In genomic region chr2:69753659-69754350, GRCh38 we compare ENCODE assay signal across 1 cellular context.
TF ChIP-seq lines count a peak whose summit lies in the region.

No MANE protein-coding gene starts in this region.

TF ChIP-seq in K562, 482 proteins besides CTCF, POLR2A, EP300 and RAD21 (continued from another document):
- TF ChIP-seq ZNF507 (tag; conservative IDR thresholded peaks at IDR 0.05) (peak; percentile 68), MAFG (tag; conservative IDR thresholded peaks at IDR 0.05) (peak; percentile 34; the same call in 1 of the 2 replicates), TRIM28 (IDR thresholded peaks at IDR 0.05) (no peak), FOS (IDR thresholded peaks at IDR 0.05; ENCODE audit: extremely low read depth, insufficient read length) (no peak), RB1 (IDR thresholded peaks at IDR 0.05; ENCODE audit: low read depth) (no peak), MEIS2 (IDR thresholded peaks at IDR 0.05; ENCODE audit: partially characterized antibody) (no peak), ZNF316 (IDR thresholded peaks at IDR 0.05) (peak; percentile 65), RBM34 (IDR thresholded peaks at IDR 0.05; ENCODE audit: borderline replicate concordance, insufficient read depth, low read length) (no peak), CTBP1 (IDR thresholded peaks at IDR 0.05; ENCODE audit: borderline replicate concordance) (no peak), ELF2 (CRISPR knock-in tag; IDR thresholded peaks at IDR 0.05) (no peak), MAFK (IDR thresholded peaks at IDR 0.05; ENCODE audit: low read length) (peak; percentile 36), CCAR2 (IDR thresholded peaks at IDR 0.05; ENCODE audit: low read depth, low read length) (no peak), ZFP91 (CRISPR knock-in tag; IDR thresholded peaks at IDR 0.05) (no peak), ZBTB7A (IDR thresholded peaks at IDR 0.05; ENCODE audit: borderline replicate concordance, control insufficient read depth, low read depth, low read length) (no peak), LARP7 (IDR thresholded peaks at IDR 0.05) (no peak), VEZF1 (CRISPR knock-in tag; IDR thresholded peaks at IDR 0.05) (no peak), DMBX1 (CRISPR knock-in tag; IDR thresholded peaks at IDR 0.05; ENCODE audit: borderline replicate concordance) (no peak), ZFX (CRISPR knock-in tag; IDR thresholded peaks at IDR 0.05) (no peak), LEF1 (IDR thresholded peaks at IDR 0.05) (no peak), NFIC (IDR thresholded peaks at IDR 0.05) (no peak), TEAD1 (CRISPR knock-in tag; IDR thresholded peaks at IDR 0.05) (no peak), C11orf30 (IDR thresholded peaks at IDR 0.05; ENCODE audit: low read depth) (peak; percentile 43; the same call in 1 of the 2 replicates), TEAD4 (IDR thresholded peaks at IDR 0.05; ENCODE audit: low read length) (no peak), TEAD4 (CRISPR knock-in tag; IDR thresholded peaks at IDR 0.05; ENCODE audit: borderline replicate concordance) (no peak), ARID1B (IDR thresholded peaks at IDR 0.05) (no peak), ZNF124 (CRISPR knock-in tag; IDR thresholded peaks at IDR 0.05) (no peak)
- TF ChIP-seq, protein P1, sequence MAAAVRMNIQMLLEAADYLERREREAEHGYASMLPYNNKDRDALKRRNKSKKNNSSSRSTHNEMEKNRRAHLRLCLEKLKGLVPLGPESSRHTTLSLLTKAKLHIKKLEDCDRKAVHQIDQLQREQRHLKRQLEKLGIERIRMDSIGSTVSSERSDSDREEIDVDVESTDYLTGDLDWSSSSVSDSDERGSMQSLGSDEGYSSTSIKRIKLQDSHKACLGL (CRISPR knock-in tag; IDR thresholded peaks at IDR 0.05; ENCODE audit: borderline replicate concordance, poor library complexity, severe bottlenecking): no peak
- TF ChIP-seq, protein P2, sequence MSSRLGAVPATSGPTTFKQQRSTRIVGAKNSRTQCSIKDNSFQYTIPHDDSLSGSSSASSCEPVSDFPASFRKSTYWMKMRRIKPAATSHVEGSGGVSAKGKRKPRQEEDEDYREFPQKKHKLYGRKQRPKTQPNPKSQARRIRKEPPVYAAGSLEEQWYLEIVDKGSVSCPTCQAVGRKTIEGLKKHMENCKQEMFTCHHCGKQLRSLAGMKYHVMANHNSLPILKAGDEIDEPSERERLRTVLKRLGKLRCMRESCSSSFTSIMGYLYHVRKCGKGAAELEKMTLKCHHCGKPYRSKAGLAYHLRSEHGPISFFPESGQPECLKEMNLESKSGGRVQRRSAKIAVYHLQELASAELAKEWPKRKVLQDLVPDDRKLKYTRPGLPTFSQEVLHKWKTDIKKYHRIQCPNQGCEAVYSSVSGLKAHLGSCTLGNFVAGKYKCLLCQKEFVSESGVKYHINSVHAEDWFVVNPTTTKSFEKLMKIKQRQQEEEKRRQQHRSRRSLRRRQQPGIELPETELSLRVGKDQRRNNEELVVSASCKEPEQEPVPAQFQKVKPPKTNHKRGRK (tag; IDR thresholded peaks at IDR 0.05): no peak
